In the genomic region with DNA sequence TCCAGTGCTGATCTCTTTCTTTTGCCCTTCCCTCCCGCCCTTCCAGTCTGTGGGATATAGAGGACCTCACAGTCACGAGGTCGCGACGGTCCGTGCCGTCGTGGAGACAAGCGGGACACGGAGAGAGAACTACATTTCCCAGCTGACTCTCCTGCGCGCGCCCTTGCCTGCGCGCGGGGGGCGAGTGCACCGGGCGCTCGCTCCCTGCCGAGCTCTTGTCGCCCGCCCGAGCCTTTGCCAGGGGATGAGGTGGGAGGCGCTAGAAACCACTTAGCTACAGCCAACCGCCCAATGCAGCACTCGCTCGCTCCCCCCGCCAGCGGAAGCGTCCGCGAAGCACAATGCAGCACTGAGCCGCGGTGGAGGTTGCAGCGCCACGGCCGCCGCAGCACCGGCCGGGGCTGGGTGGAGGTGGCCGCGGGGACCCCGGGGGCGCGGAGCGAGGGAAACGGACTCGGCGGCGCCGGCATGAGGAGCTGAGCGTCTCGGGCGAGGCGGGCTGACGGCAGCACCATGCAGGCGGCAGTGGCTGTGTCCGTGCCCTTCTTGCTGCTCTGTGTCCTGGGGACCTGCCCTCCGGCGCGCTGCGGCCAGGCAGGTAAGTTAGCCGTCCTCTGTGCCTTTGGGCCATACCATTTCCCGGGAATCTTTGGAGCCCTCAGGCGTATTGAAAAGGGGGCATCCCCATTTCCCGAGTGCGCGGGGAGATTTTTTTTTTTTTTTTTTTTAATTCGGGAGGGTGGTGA, we compare ENCODE assay signal across 8 cellular contexts. TPM values are rescaled to one million over a fixed set of nuclear protein-coding genes. Genes with fewer than 3 reads are reported as not detected.
A peak's percentile ranks its signal among the peaks of the same experiment; 100 is the strongest.
DNase-seq lines count a peak whose midpoint lies in the region; ATAC-seq and TF ChIP-seq lines count a peak whose summit lies in the region.

A gene with protein sequence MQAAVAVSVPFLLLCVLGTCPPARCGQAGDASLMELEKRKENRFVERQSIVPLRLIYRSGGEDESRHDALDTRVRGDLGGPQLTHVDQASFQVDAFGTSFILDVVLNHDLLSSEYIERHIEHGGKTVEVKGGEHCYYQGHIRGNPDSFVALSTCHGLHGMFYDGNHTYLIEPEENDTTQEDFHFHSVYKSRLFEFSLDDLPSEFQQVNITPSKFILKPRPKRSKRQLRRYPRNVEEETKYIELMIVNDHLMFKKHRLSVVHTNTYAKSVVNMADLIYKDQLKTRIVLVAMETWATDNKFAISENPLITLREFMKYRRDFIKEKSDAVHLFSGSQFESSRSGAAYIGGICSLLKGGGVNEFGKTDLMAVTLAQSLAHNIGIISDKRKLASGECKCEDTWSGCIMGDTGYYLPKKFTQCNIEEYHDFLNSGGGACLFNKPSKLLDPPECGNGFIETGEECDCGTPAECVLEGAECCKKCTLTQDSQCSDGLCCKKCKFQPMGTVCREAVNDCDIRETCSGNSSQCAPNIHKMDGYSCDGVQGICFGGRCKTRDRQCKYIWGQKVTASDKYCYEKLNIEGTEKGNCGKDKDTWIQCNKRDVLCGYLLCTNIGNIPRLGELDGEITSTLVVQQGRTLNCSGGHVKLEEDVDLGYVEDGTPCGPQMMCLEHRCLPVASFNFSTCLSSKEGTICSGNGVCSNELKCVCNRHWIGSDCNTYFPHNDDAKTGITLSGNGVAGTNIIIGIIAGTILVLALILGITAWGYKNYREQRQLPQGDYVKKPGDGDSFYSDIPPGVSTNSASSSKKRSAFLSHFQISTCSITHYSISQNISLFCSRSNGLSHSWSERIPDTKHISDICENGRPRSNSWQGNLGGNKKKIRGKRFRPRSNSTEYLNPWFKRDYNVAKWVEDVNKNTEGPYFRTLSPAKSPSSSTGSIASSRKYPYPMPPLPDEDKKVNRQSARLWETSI (plus strand): TSS at position 299 of the 746 bp plus-strand sequence. CDS start 215 bp downstream, at position 514.

- H3K9me3 ChIP-seq in GM23248 (ENCODE audit: low read depth), result no peaks in the 10 kb centered on the region
- no peaks in the 10 kb centered on the region for H3K9me3 ChIP-seq in Karpas-422 (ENCODE audit: low read length)

- no peaks in the 10 kb centered on the region for H3K79me2 ChIP-seq in GM23248 (ENCODE audit: insufficient read depth)
- no peaks in the 10 kb centered on the region for H3K79me2 ChIP-seq in Karpas-422 (ENCODE audit: low read length)

- H3K4me3 ChIP-seq in GM23248 (peak within 1 kb of the TSS; percentile 76), Karpas-422 (ENCODE audit: low read length) (peak within 1 kb of the TSS; percentile 66), fibroblast of pulmonary artery (replicated peaks; ENCODE audit: low read depth, low read length) (peak within 1 kb of the TSS; percentile 65)

- DNase-seq in EH (ENCODE audit: low read depth) (peak; percentile 81), GM23248 (peak; percentile 78), Karpas-422 (peak; percentile 96), RKO (ENCODE audit: low spot score) (peak; percentile 96), fibroblast of pulmonary artery (ENCODE audit: low read depth) (peak; percentile 85)
- DNase-seq in stimulated activated naive CD8-positive, alpha-beta T cell treated with anti-CD3 and anti-CD28 coated beads, Interleukin-15, Interleukin-2, amounts not matched to agents 100 U/mL and 50 U/mL, for 24 hours, result peak; percentile 85

- H3K4me1 ChIP-seq in GM23248 (ENCODE audit: insufficient read depth) (no peaks in the 10 kb centered on the region), Karpas-422 (ENCODE audit: low read length) (peaks cover 14% of the 10 kb centered on the region)

- H2AFZ ChIP-seq in GM23248, result peak within 1 kb of the TSS; percentile 80
- H2AFZ ChIP-seq in Karpas-422 (ENCODE audit: low read length), result peak within 1 kb of the TSS; percentile 94

- in situ Hi-C loops in GM23248 (cut with MboI), result no loop called here

- peak within 1 kb of the TSS; percentile 79 for H3K4me3 Mint-ChIP-seq in activated T-helper 17 cell treated with anti-CD3 and anti-CD28 coated beads, Interleukin-2, amount 50 U/mL, for 72 hours
- H3K4me3 Mint-ChIP-seq in nephron, result peak within 1 kb of the TSS; percentile 88 to 95 (median 89)

- no peaks in the 10 kb centered on the region for H3K27me3 Mint-ChIP-seq in activated T-helper 17 cell treated with anti-CD3 and anti-CD28 coated beads, Interleukin-2, amount 50 U/mL, for 72 hours
- H3K27me3 Mint-ChIP-seq in nephron (ENCODE audit: low read depth), result peaks cover 33% of the 10 kb centered on the region

- no peaks in the 10 kb centered on the region for H3K36me3 Mint-ChIP-seq in activated T-helper 17 cell treated with anti-CD3 and anti-CD28 coated beads, Interleukin-2, amount 50 U/mL, for 72 hours (ENCODE audit: low read depth)
- peaks cover 7% of the 10 kb centered on the region for H3K36me3 Mint-ChIP-seq in nephron (ENCODE audit: low read depth)

- H3K9me3 Mint-ChIP-seq in activated T-helper 17 cell treated with anti-CD3 and anti-CD28 coated beads, Interleukin-2, amount 50 U/mL, for 72 hours, result no peaks in the 10 kb centered on the region
- H3K9me3 Mint-ChIP-seq in nephron, result no peaks in the 10 kb centered on the region

- ATAC-seq in activated T-helper 17 cell treated with anti-CD3 and anti-CD28 coated beads, Interleukin-2, amount 50 U/mL, for 72 hours (replicated peaks), result peak; percentile 93
- ATAC-seq in stimulated activated naive CD8-positive, alpha-beta T cell treated with anti-CD3 and anti-CD28 coated beads, Interleukin-15, Interleukin-2, amounts not matched to agents 100 U/mL and 50 U/mL, for 24 hours, result peak; percentile 98

- H3K36me3 ChIP-seq in GM23248 (ENCODE audit: low read depth) (no peaks in the 10 kb centered on the region), Karpas-422 (ENCODE audit: insufficient read depth, low read length) (no peaks in the 10 kb centered on the region)

- no peak within 1 kb of the TSS for H3K27ac ChIP-seq in GM23248
- H3K27ac ChIP-seq in Karpas-422 (ENCODE audit: low read length), result no peak within 1 kb of the TSS

- H3K4me2 ChIP-seq in GM23248 (ENCODE audit: unreplicated experiment), result peak within 1 kb of the TSS; percentile 96
- H3K4me2 ChIP-seq in Karpas-422 (ENCODE audit: low read depth, low read length, poor library complexity, severe bottlenecking), result peak within 1 kb of the TSS; percentile 72

- H4K20me1 ChIP-seq in GM23248 (ENCODE audit: insufficient read depth) (no peaks in the 10 kb centered on the region), Karpas-422 (ENCODE audit: insufficient read depth, low read depth, low read length) (no peaks in the 10 kb centered on the region)

- H3K4me1 Mint-ChIP-seq in activated T-helper 17 cell treated with anti-CD3 and anti-CD28 coated beads, Interleukin-2, amount 50 U/mL, for 72 hours, result no peaks in the 10 kb centered on the region
- no peaks in the 10 kb centered on the region for H3K4me1 Mint-ChIP-seq in nephron

- no peaks in the 10 kb centered on the region for H3F3A ChIP-seq in GM23248 (ENCODE audit: insufficient read depth)

- 2% methylated on average over 58 to 69 of the region's 70 CpGs for WGBS in GM23248 (ENCODE audit: low coverage in 1 of 2, low lambda C conversion rate in 2 of 2, missing lambda C conversion rate in 2 of 2), 2 experiments

- H3K27me3 ChIP-seq in GM23248 (replicated peaks; ENCODE audit: insufficient read depth) (peaks cover 15% of the 10 kb centered on the region; the same call in 1 of the 2 replicates), Karpas-422 (ENCODE audit: low read length) (no peaks in the 10 kb centered on the region)

- no peak within 1 kb of the TSS for H3K27ac Mint-ChIP-seq in activated T-helper 17 cell treated with anti-CD3 and anti-CD28 coated beads, Interleukin-2, amount 50 U/mL, for 72 hours
- peak within 1 kb of the TSS in 1 of 3 experiments; percentile 29 for H3K27ac Mint-ChIP-seq in nephron

- H3K9me2 ChIP-seq in GM23248 (ENCODE audit: insufficient read depth), result no peaks in the 10 kb centered on the region
- no peaks in the 10 kb centered on the region for H3K9me2 ChIP-seq in Karpas-422 (replicated peaks; ENCODE audit: insufficient read depth, low read length)

- H3K9ac ChIP-seq in GM23248 (no peak within 1 kb of the TSS), Karpas-422 (ENCODE audit: low read length) (peak within 1 kb of the TSS; percentile 59)

- TF ChIP-seq CTCF in fibroblast of pulmonary artery (IDR thresholded peaks at IDR 0.05; ENCODE audit: low read length, missing control alignments), result no peak
- no peak for TF ChIP-seq CTCF in nephron (IDR thresholded peaks at IDR 0.05; ENCODE audit: unreplicated experiment in 3 of 3)

RNA-seq across cellular contexts. Expression of the gene that starts here (rescaled TPM):
- total RNA-seq in GM23248 (2014; rRNA removed; shearing (Covaris generic)), result 0.54 TPM in 1 of 2 replicates, not detected in the other
- 0.09 TPM in 1 of 2 replicates, not detected in the other for polyA plus RNA-seq in GM23248 (2016; fragmentation: Nextera tagmentation; extraction: Ambion mirVana)
- total RNA-seq in Karpas-422 (2014; rRNA removed; shearing (Covaris generic); ENCODE audit: low replicate concordance), result 2.2 and 6.1 TPM in 2 replicates
- total RNA-seq in activated T-helper 17 cell treated with anti-CD3 and anti-CD28 coated beads, Interleukin-2, amount 50 U/mL, for 72 hours, result under 1 TPM; 0.32 to 0.82 TPM

Comparison
In these comparisons a context has a peak if more than half of its experiments do, and no peak if none do; other contexts are left out.
1. Peak in DNase-seq, H3K4me3 ChIP-seq and H3K4me2 ChIP-seq in GM23248; RNA of the gene not detected or under 1 TPM.
2. Peak in ATAC-seq in activated T-helper 17 cell treated with anti-CD3 and anti-CD28 coated beads, Interleukin-2, amount 50 U/mL, for 72 hours; RNA of the gene not detected or under 1 TPM.